ENCODE assay signal across 8 cellular contexts in the genomic region with DNA sequence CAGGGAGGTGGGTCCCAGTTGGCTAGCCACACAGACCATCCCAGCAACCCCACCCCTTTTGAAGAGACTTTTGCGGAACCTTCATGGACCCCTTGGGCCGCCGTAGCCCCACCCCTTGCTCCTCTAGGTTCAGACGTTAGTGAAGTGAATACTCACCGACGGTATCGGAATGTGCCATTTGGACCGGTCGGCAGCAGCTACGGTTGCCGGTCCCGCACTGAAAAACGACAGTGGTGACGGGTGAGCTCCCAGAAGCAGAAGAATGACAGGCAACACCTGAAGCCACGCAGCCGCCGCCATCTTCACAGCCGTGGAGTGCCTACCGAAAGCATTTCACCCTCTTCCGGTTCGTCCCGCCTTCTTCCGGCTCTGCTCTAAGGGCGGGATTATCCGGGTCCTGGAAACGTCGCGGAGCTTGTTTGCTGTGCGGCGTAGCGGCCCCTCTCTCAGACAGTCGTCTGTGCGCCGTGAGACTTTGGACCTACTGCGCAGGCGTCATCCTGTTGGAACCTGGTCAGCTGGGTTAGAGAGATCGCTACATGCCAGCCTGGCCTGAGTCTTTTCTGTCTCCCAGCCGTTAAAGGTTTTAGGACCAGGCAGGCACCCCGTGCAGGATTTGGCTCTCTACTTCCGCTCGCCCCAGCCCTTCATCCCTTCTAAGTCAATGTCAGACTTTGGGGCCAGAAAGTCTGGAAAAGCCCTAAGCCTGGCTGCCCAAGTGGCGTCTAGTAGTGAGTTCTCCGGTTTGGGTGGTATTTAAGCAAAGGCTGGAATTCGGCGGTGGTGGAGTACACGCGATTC. TPM values are rescaled to one million over a fixed set of nuclear protein-coding genes. Genes with fewer than 3 reads are reported as not detected.
DNase-seq lines count a peak whose midpoint lies in the region; ATAC-seq, FAIRE-seq and TF ChIP-seq lines count a peak whose summit lies in the region.

A gene with protein sequence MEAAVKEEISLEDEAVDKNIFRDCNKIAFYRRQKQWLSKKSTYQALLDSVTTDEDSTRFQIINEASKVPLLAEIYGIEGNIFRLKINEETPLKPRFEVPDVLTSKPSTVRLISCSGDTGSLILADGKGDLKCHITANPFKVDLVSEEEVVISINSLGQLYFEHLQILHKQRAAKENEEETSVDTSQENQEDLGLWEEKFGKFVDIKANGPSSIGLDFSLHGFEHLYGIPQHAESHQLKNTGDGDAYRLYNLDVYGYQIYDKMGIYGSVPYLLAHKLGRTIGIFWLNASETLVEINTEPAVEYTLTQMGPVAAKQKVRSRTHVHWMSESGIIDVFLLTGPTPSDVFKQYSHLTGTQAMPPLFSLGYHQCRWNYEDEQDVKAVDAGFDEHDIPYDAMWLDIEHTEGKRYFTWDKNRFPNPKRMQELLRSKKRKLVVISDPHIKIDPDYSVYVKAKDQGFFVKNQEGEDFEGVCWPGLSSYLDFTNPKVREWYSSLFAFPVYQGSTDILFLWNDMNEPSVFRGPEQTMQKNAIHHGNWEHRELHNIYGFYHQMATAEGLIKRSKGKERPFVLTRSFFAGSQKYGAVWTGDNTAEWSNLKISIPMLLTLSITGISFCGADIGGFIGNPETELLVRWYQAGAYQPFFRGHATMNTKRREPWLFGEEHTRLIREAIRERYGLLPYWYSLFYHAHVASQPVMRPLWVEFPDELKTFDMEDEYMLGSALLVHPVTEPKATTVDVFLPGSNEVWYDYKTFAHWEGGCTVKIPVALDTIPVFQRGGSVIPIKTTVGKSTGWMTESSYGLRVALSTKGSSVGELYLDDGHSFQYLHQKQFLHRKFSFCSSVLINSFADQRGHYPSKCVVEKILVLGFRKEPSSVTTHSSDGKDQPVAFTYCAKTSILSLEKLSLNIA (N-terminal part only) (plus strand): TSS at position 103 of the 801 bp plus-strand sequence. CDS start 1,281 bp downstream, outside the sequence.
A gene with protein sequence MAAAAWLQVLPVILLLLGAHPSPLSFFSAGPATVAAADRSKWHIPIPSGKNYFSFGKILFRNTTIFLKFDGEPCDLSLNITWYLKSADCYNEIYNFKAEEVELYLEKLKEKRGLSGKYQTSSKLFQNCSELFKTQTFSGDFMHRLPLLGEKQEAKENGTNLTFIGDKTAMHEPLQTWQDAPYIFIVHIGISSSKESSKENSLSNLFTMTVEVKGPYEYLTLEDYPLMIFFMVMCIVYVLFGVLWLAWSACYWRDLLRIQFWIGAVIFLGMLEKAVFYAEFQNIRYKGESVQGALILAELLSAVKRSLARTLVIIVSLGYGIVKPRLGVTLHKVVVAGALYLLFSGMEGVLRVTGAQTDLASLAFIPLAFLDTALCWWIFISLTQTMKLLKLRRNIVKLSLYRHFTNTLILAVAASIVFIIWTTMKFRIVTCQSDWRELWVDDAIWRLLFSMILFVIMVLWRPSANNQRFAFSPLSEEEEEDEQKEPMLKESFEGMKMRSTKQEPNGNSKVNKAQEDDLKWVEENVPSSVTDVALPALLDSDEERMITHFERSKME (minus strand): TSS at position 335 of the 801 bp plus-strand sequence. CDS start 35 bp downstream, at position 300.

- intact Hi-C loops in Calu3 (cut with micrococcal nuclease; ENCODE audit: unreplicated experiment): no loop called here

- peaks cover 18% of the 10 kb centered on the region for H3K36me3 ChIP-seq in HUES64 (ENCODE audit: insufficient read depth, low read length)
- H3K36me3 ChIP-seq in OCI-LY1 (ENCODE audit: insufficient read depth, low read length): peaks cover 15% of the 10 kb centered on the region
- peaks cover 25% of the 10 kb centered on the region for H3K36me3 ChIP-seq in mesodermal cell (ENCODE audit: control insufficient read depth, insufficient read depth, low read length)

- peak within 1 kb of the TSS; percentile 89 for H3K4me2 ChIP-seq in OCI-LY1 (ENCODE audit: low read length)

- peak within 1 kb of the TSS; percentile 93 for H3K27ac Mint-ChIP-seq in Calu3 (ENCODE audit: unreplicated experiment)

- H3K4me1 ChIP-seq in HUES64 (ENCODE audit: insufficient read depth, low read length): peaks cover 29% of the 10 kb centered on the region
- H3K4me1 ChIP-seq in OCI-LY1 (ENCODE audit: insufficient read depth, low read length, severe bottlenecking): peaks cover 37% of the 10 kb centered on the region
- H3K4me1 ChIP-seq in mesodermal cell (ENCODE audit: control insufficient read depth, insufficient read depth, low read length, poor library complexity, severe bottlenecking): peaks cover 8% of the 10 kb centered on the region

- H3K9ac ChIP-seq in HUES64 (ENCODE audit: low read depth, low read length) (peak within 1 kb of the TSS; percentile 92), OCI-LY1 (ENCODE audit: low read length) (peak within 1 kb of the TSS; percentile 86)

- H3K4me3 ChIP-seq in HUES64 (ENCODE audit: low read length) (peak within 1 kb of the TSS; percentile 78), OCI-LY1 (ENCODE audit: low read depth, low read length, poor library complexity, severe bottlenecking) (peak within 1 kb of the TSS; percentile 83), mesodermal cell (ENCODE audit: extremely low read depth, insufficient read depth, low read length, poor library complexity, severe bottlenecking) (peak within 1 kb of the TSS; percentile 72)

- H3K9me3 Mint-ChIP-seq in Calu3 (ENCODE audit: low read depth, unreplicated experiment): no peaks in the 10 kb centered on the region

- H3K9me2 ChIP-seq in OCI-LY1 (ENCODE audit: low read depth, low read length): no peaks in the 10 kb centered on the region

- peak; percentile 85 for ATAC-seq in GM21447 (IDR thresholded peaks at IDR 0.05; ENCODE audit: unreplicated experiment)

- BruUV-seq in Calu3 (replicated peaks; lab: Mats Ljungman, UMichigan): no TSS peak

- under 1% methylated on average over 47 of the region's 47 CpGs for WGBS in HUES64
- 0% methylated on average over 44 to 46 of the region's 47 CpGs for WGBS in mesodermal cell (ENCODE audit: insufficient coverage in 2 of 2), 2 experiments

- peak within 1 kb of the TSS; percentile 88 for H3K4me3 Mint-ChIP-seq in Calu3 (ENCODE audit: low read depth, unreplicated experiment)

- H3K4me1 Mint-ChIP-seq in Calu3 (ENCODE audit: low read depth, unreplicated experiment): no peaks in the 10 kb centered on the region

- H3K36me3 Mint-ChIP-seq in Calu3 (ENCODE audit: insufficient read depth, unreplicated experiment): peaks cover 22% of the 10 kb centered on the region

- CTCF ChIA-PET in Calu3 (lab: Charles Lee): interaction anchor here (0.6 to 0.8 kb wide), 2 partner anchors 18 to 27 kb away, joined by 3 to 5 read pairs; no protein-coding TSS in a partner anchor

- H3K27me3 ChIP-seq in HUES64 (ENCODE audit: insufficient read depth, low read length) (no peaks in the 10 kb centered on the region), OCI-LY1 (ENCODE audit: insufficient read depth, low read length) (no peaks in the 10 kb centered on the region)

- TF ChIP-seq CTCF in Calu3 (IDR thresholded peaks at IDR 0.05; ENCODE audit: unreplicated experiment) (no peak), OCI-LY1 (IDR thresholded peaks at IDR 0.05; ENCODE audit: low read length) (no peak)

- H3K9me3 ChIP-seq in HUES64 (ENCODE audit: insufficient read depth, low read depth, low read length): no peaks in the 10 kb centered on the region
- H3K9me3 ChIP-seq in OCI-LY1 (ENCODE audit: low read length): no peaks in the 10 kb centered on the region
- H3K9me3 ChIP-seq in mesodermal cell (ENCODE audit: control insufficient read depth, low read length): no peaks in the 10 kb centered on the region

- H3K27ac ChIP-seq in HUES64 (ENCODE audit: low read depth, low read length) (peak within 1 kb of the TSS; percentile 94), OCI-LY1 (ENCODE audit: low read depth, low read length, poor library complexity, severe bottlenecking) (peak within 1 kb of the TSS; percentile 86), mesodermal cell (ENCODE audit: low read depth, low read length, severe bottlenecking) (peak within 1 kb of the TSS; percentile 95)

- DNase-seq in Calu3: peak; percentile 89
- peak; percentile 92 for DNase-seq in activated CD8-positive, alpha-beta memory T cell treated with anti-CD3 and anti-CD28 coated beads, Interleukin-2, amount 50 U/mL, for 4 hours
- DNase-seq in stimulated activated CD8-positive, alpha-beta memory T cell treated with anti-CD3 and anti-CD28 coated beads, Interleukin-15, amount 100 ng/mL, for 4 hours (ENCODE audit: low read depth in 2 of 2): peak; percentile 91 to 94

- peak; percentile 76 for FAIRE-seq in endometrium (lab: Jason Lieb, UNC)

- H3K79me2 ChIP-seq in OCI-LY1 (ENCODE audit: insufficient read depth, low read length): peaks cover 39% of the 10 kb centered on the region

- H3F3A ChIP-seq in OCI-LY1 (ENCODE audit: insufficient read depth, low read length): no peaks in the 10 kb centered on the region

- H2AFZ ChIP-seq in OCI-LY1 (ENCODE audit: low read length): peak within 1 kb of the TSS; percentile 38; the same call in 1 of the 2 replicates

- no peaks in the 10 kb centered on the region for H4K20me1 ChIP-seq in OCI-LY1 (ENCODE audit: insufficient read depth, low read length)

- no peaks in the 10 kb centered on the region for H3K27me3 Mint-ChIP-seq in Calu3 (ENCODE audit: unreplicated experiment)

RNA-seq across cellular contexts. Expression of the first gene that starts in this region (rescaled TPM):
- total RNA-seq in Calu3 (2022): 10.8 and 12.7 TPM in 2 replicates
- polyA plus RNA-seq in HUES64 (2013, experiment 1 of 2): 7.8 TPM
- 13.7 TPM for polyA plus RNA-seq in HUES64 (2013, experiment 2 of 2)
- 16.9 TPM for polyA plus RNA-seq in mesodermal cell (2013, experiment 1 of 2)
- 17.1 TPM for polyA plus RNA-seq in mesodermal cell (2013, experiment 2 of 2)

RNA-seq across cellular contexts. Expression of the second gene that starts in this region (rescaled TPM):
- 30.1 and 31.2 TPM in 2 replicates for total RNA-seq in Calu3 (2022)
- polyA plus RNA-seq in HUES64 (2013, experiment 1 of 2): 26.9 TPM
- polyA plus RNA-seq in HUES64 (2013, experiment 2 of 2): 25.2 TPM
- polyA plus RNA-seq in mesodermal cell (2013, experiment 1 of 2): 49.5 TPM
- 44.8 TPM for polyA plus RNA-seq in mesodermal cell (2013, experiment 2 of 2)

Comparison
In these comparisons a context has a peak if more than half of its experiments do, and no peak if none do; other contexts are left out.
1. Peak in every context shown above with its lines: DNase-seq, ATAC-seq, H3K4me3 ChIP-seq and H3K27ac ChIP-seq.